ENCODE assay signal across 8 cellular contexts in the genomic region with DNA sequence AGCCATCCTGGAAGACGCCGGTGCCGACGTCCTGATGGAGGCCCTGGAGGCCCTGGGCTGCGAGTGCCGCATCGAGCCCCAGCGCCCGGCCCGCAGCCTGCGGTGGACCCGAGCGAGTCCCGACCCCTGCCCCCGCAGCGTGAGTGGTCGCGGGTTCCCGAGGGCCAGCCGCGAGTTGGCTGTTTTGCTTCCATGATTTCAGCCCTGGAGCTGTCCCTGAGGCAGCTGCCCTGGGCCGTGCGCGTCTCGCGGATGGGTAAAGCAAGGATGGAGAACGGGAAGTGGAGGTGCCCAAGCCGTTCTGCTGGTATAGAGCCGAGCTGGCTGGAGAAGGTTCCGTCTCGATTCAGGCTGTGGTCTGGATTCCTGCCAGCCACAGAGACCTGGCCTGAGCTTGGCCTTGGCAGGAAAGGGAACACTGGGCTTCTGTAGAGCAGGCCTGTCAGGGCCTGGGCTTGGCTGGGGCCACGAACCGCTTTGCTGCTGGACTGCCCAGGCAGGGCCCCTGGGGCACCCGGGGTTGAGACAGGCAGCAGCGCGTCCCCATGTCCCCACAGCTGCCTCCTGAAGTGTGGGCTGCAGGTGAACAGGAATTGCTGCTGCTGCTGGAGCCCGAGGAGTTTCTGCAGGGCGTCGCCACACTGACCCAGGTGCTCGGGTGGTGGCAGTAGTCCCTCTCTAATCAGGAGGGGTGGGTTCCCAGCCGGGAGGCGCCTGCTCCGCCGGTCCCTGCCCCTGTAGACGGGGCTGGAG. TPM values are rescaled to one million over a fixed set of nuclear protein-coding genes. Genes with fewer than 3 reads are reported as not detected.
A peak's percentile ranks its signal among the peaks of the same experiment; 100 is the strongest.
DNase-seq lines count a peak whose midpoint lies in the region; ATAC-seq, FAIRE-seq and TF ChIP-seq lines count a peak whose summit lies in the region.

No MANE protein-coding gene starts in this region.

- peak overlapping the region; percentile 46 to 96 (median 94) for H3K27ac ChIP-seq in BLaER1 treated with 17β-estradiol and CSF1 and Interleukin-3, amounts not matched to agents 10 nM and 100 nM
- peak overlapping the region; percentile 87 for H3K27ac ChIP-seq in WERI-Rb-1
- H3K27ac ChIP-seq in pancreas: peak overlapping the region; percentile 89 to 97 (median 92)

- peak; percentile 36 for FAIRE-seq in HTR-8/SVneo (lab: Jason Lieb, UNC)
- FAIRE-seq in pancreas (lab: Jason Lieb, UNC): no peak

- TF ChIP-seq CTCF in WERI-Rb-1 (IDR thresholded peaks at IDR 0.05; ENCODE audit: low read depth, low read length) (no peak), pancreas (IDR thresholded peaks at IDR 0.05) (no peak)

- H3K4me1 ChIP-seq in BLaER1 treated with 17β-estradiol and CSF1 and Interleukin-3, amounts not matched to agents 10 nM and 100 nM: peaks cover 28 to 48% (median 34%) of the 10 kb centered on the region in 10 experiments
- peaks cover 9 to 13% (median 9%) of the 10 kb centered on the region in 3 donors for H3K4me1 ChIP-seq in pancreas

- DNase-seq in HTR-8/SVneo (ENCODE audit: insufficient read length, low spot score): no peak
- no peak for DNase-seq in WERI-Rb-1
- peak; percentile 33 for DNase-seq in fibroblast of peridontal ligament (ENCODE audit: extremely low read depth)
- DNase-seq in pancreas: peak in 3 of 6 donors; percentile 46 to 89 (median 69)
- no peak for DNase-seq in HPDE6-E6E7 (ENCODE audit: extremely low spot score)
- DNase-seq in stimulated activated CD4-positive, alpha-beta T cell treated with anti-CD3 and anti-CD28 coated beads, Interleukin-4, amount 100 ng/mL, for 24 hours: no peak
- no peak for DNase-seq in occipital lobe (lab: John Stamatoyannopoulos, UW)

- H3K27me3 ChIP-seq in BLaER1 treated with 17β-estradiol and CSF1 and Interleukin-3, amounts not matched to agents 10 nM and 100 nM: no peaks in the 10 kb centered on the region
- no peaks in the 10 kb centered on the region for H3K27me3 ChIP-seq in WERI-Rb-1 (ENCODE audit: insufficient read depth, low read depth, severe bottlenecking)
- no peaks in the 10 kb centered on the region for H3K27me3 ChIP-seq in pancreas

- H4K20me1 ChIP-seq in BLaER1 treated with 17β-estradiol and CSF1 and Interleukin-3, amounts not matched to agents 10 nM and 100 nM: peaks cover 58 to 88% (median 69%) of the 10 kb centered on the region in 11 experiments

- peak in 3 of 4 donors; percentile 3 for ATAC-seq in pancreas

- intact Hi-C loops in pancreas (cut with DNase I): no loop called here

- H3K4me3 ChIP-seq in BLaER1 treated with 17β-estradiol and CSF1 and Interleukin-3, amounts not matched to agents 10 nM and 100 nM: peak overlapping the region; percentile 82 to 97 (median 94)
- peak overlapping the region; percentile 77 for H3K4me3 ChIP-seq in WERI-Rb-1 (ENCODE audit: low read depth, low read length)
- peak overlapping the region; percentile 87 to 100 (median 96) for H3K4me3 ChIP-seq in pancreas

- WGBS in pancreas, 2 donors: 5 to 8% methylated on average over 43 to 45 of the region's 45 CpGs

- no peaks in the 10 kb centered on the region for H3K9me3 ChIP-seq in BLaER1 treated with 17β-estradiol and CSF1 and Interleukin-3, amounts not matched to agents 10 nM and 100 nM (replicated peaks in 1 of 11)
- H3K9me3 ChIP-seq in WERI-Rb-1 (ENCODE audit: severe bottlenecking): no peaks in the 10 kb centered on the region
- no peaks in the 10 kb centered on the region for H3K9me3 ChIP-seq in pancreas

- peaks cover 34 to 63% (median 52%) of the 10 kb centered on the region in 11 experiments for H3K36me3 ChIP-seq in BLaER1 treated with 17β-estradiol and CSF1 and Interleukin-3, amounts not matched to agents 10 nM and 100 nM
- peaks cover 66% of the 10 kb centered on the region for H3K36me3 ChIP-seq in WERI-Rb-1
- peaks cover 0 to 25% (median 10%) of the 10 kb centered on the region in 3 donors for H3K36me3 ChIP-seq in pancreas

- H3K9ac ChIP-seq in BLaER1 treated with 17β-estradiol and CSF1 and Interleukin-3, amounts not matched to agents 10 nM and 100 nM: peak overlapping the region; percentile 92 to 98 (median 96)

- peak overlapping the region; percentile 96 to 100 (median 99) for H3K4me2 ChIP-seq in BLaER1 treated with 17β-estradiol and CSF1 and Interleukin-3, amounts not matched to agents 10 nM and 100 nM

RNA-seq across cellular contexts. Expression of gene MRPS34, which starts 0.9 kb away (rescaled TPM):
- total RNA-seq in pancreas: 10 to 100 TPM; 42.4 to 74.5 (median 54.7) TPM
- 10 to 100 TPM; 76.0 to 84.1 TPM for polyA plus RNA-seq in pancreas
- total RNA-seq in occipital lobe: 30.6 TPM

RNA-seq across cellular contexts. Expression of gene EME2, which starts 1.3 kb away (rescaled TPM):
- total RNA-seq in pancreas (1 to 10 TPM; 4.7 to 10.0 (median 6.8) TPM), occipital lobe (6.9 TPM)
- polyA plus RNA-seq in pancreas: 10 to 100 TPM; 18.4 to 37.9 TPM

RNA-seq across cellular contexts. Expression of gene NME3, which starts 2.5 kb away (rescaled TPM):
- 10 to 100 TPM; 27.4 to 37.8 (median 30.4) TPM for total RNA-seq in pancreas
- 100 to 1,000 TPM; 232 to 297 TPM for polyA plus RNA-seq in pancreas
- total RNA-seq in occipital lobe: 26.2 TPM

RNA-seq across cellular contexts. Expression of gene SPSB3, which starts 8.5 kb away (rescaled TPM):
- total RNA-seq in pancreas (10 to 100 TPM; 19.2 to 41.3 (median 37.2) TPM), occipital lobe (60.5 TPM)
- polyA plus RNA-seq in pancreas: 100 to 1,000 TPM; 161 to 223 TPM

RNA-seq across cellular contexts. Expression of gene NUBP2, which starts 8.9 kb away (rescaled TPM):
- 10 to 100 TPM; 20.4 to 42.5 (median 25.6) TPM for total RNA-seq in pancreas
- polyA plus RNA-seq in pancreas: 10 to 100 TPM; 55.7 to 58.8 TPM
- 37.9 TPM for total RNA-seq in occipital lobe
